24 cellular contexts compared by ENCODE assay signal in the genomic region with DNA sequence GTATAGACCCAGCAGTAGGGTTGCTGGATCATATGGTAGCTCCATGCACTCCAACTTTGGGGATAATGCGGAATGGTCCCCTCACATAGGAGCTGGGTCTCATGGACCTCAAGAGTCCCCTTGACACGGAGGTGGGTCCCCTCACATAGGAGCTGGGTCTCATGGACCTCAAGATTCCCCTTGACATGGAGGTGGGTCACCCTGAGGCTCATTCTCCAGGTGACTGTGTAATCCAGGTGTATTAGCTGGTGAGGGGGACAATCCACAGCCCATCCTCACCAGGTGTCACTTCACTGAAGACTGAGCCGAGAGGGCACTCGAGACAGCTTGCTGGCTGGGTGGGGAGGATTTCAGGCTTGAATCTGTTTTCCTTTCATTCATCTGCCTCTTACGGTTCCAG.
"Had no signal": no experiment of that assay in that cellular context is flagged by ENCODE, and none has a peak within 500 bp of the region (broad histone marks: within the 10 kb centered on the region; RNA-seq: fewer than 3 reads in every experiment).

No MANE protein-coding gene starts in this region.

- H3K36me3 Mint-ChIP-seq: activated naive CD8-positive, alpha-beta T cell; stimulated activated memory B cell treated with anti-CD40 and anti-IgM and Interleukin-4, amounts not matched to agents 10 μg/mL and 1 μg/mL and 100 μg/mL, for 72 hours; WTC11 had no signal

- DNase-seq: activated CD4-positive, alpha-beta T cell treated with anti-CD3 and anti-CD28 coated beads, Interleukin-2, amount 50 U/mL, for 1 hour; activated CD8-positive, alpha-beta T cell treated with anti-CD3 and anti-CD28 coated beads, Interleukin-2, amount 10 ng/mL, durations not matched to agents 7 days and 5 days; cortex of kidney; effector memory CD8-positive, alpha-beta T cell; erythroblast; hippocampal formation; kidney; lower lobe of right lung; mesenchymal stem cell; mucosa of descending colon; nephron progenitor cell; stimulated activated CD4-positive, alpha-beta T cell treated with anti-CD3 and anti-CD28 coated beads, Interleukin-1b, Interleukin-23, amount 100 ng/mL, for 48 hours; stimulated activated CD4-positive, alpha-beta T cell treated with anti-CD3 and anti-CD28 coated beads, Interleukin-4, amount 100 ng/mL, for 4 hours; stimulated activated CD8-positive, alpha-beta memory T cell treated with anti-CD3 and anti-CD28 coated beads, Interleukin-4, amount 100 ng/mL, for 48 hours; stimulated activated naive CD8-positive, alpha-beta T cell treated with anti-CD3 and anti-CD28 coated beads, Interleukin-15, amount 100 ng/mL, for 72 hours; substantia nigra; T-helper 2 cell; thyroid gland had no signal

- H3K27ac Mint-ChIP-seq: activated CD8-positive, alpha-beta T cell treated with anti-CD3 and anti-CD28 coated beads, Interleukin-2, amount 10 ng/mL, durations not matched to agents 7 days and 5 days; activated naive CD8-positive, alpha-beta T cell; effector memory CD8-positive, alpha-beta T cell; nephron progenitor cell; progenitor cell of endocrine pancreas; stimulated activated memory B cell treated with anti-CD40 and anti-IgM and Interleukin-4, amounts not matched to agents 10 μg/mL and 1 μg/mL and 100 μg/mL, for 72 hours; stimulated activated naive CD8-positive, alpha-beta T cell treated with anti-CD3 and anti-CD28 coated beads, Interleukin-15, amount 100 ng/mL, for 72 hours; WTC11 had no signal

- H3K9me3 Mint-ChIP-seq: effector memory CD8-positive, alpha-beta T cell; nephron progenitor cell; stimulated activated memory B cell treated with anti-CD40 and anti-IgM and Interleukin-4, amounts not matched to agents 10 μg/mL and 1 μg/mL and 100 μg/mL, for 72 hours; stimulated activated naive CD8-positive, alpha-beta T cell treated with anti-CD3 and anti-CD28 coated beads, Interleukin-15, amount 100 ng/mL, for 72 hours; WTC11 had no signal

- H3K4me3 Mint-ChIP-seq: activated CD8-positive, alpha-beta T cell treated with anti-CD3 and anti-CD28 coated beads, Interleukin-2, amount 10 ng/mL, durations not matched to agents 7 days and 5 days; activated naive CD8-positive, alpha-beta T cell; effector memory CD8-positive, alpha-beta T cell; nephron progenitor cell; stimulated activated memory B cell treated with anti-CD40 and anti-IgM and Interleukin-4, amounts not matched to agents 10 μg/mL and 1 μg/mL and 100 μg/mL, for 72 hours; stimulated activated naive CD8-positive, alpha-beta T cell treated with anti-CD3 and anti-CD28 coated beads, Interleukin-15, amount 100 ng/mL, for 72 hours; WTC11 had no signal

- H3K4me1 Mint-ChIP-seq: stimulated activated memory B cell treated with anti-CD40 and anti-IgM and Interleukin-4, amounts not matched to agents 10 μg/mL and 1 μg/mL and 100 μg/mL, for 72 hours; stimulated activated naive CD8-positive, alpha-beta T cell treated with anti-CD3 and anti-CD28 coated beads, Interleukin-15, amount 100 ng/mL, for 72 hours; WTC11 had no signal

- H3K27me3 Mint-ChIP-seq: activated naive CD8-positive, alpha-beta T cell; stimulated activated naive CD8-positive, alpha-beta T cell treated with anti-CD3 and anti-CD28 coated beads, Interleukin-15, amount 100 ng/mL, for 72 hours had no signal

- ATAC-seq: activated CD8-positive, alpha-beta T cell treated with anti-CD3 and anti-CD28 coated beads, Interleukin-2, amount 10 ng/mL, durations not matched to agents 7 days and 5 days; body of pancreas; effector memory CD8-positive, alpha-beta T cell; gastroesophageal sphincter; lower lobe of right lung; mucosa of descending colon; stimulated activated memory B cell treated with anti-CD40 and anti-IgM and Interleukin-4, amounts not matched to agents 10 μg/mL and 1 μg/mL and 100 μg/mL, for 72 hours; stimulated activated naive CD8-positive, alpha-beta T cell treated with anti-CD3 and anti-CD28 coated beads, Interleukin-15, amount 100 ng/mL, for 72 hours; WTC11 had no signal
